1 cellular context compared by ENCODE assay signal in the genomic region with DNA sequence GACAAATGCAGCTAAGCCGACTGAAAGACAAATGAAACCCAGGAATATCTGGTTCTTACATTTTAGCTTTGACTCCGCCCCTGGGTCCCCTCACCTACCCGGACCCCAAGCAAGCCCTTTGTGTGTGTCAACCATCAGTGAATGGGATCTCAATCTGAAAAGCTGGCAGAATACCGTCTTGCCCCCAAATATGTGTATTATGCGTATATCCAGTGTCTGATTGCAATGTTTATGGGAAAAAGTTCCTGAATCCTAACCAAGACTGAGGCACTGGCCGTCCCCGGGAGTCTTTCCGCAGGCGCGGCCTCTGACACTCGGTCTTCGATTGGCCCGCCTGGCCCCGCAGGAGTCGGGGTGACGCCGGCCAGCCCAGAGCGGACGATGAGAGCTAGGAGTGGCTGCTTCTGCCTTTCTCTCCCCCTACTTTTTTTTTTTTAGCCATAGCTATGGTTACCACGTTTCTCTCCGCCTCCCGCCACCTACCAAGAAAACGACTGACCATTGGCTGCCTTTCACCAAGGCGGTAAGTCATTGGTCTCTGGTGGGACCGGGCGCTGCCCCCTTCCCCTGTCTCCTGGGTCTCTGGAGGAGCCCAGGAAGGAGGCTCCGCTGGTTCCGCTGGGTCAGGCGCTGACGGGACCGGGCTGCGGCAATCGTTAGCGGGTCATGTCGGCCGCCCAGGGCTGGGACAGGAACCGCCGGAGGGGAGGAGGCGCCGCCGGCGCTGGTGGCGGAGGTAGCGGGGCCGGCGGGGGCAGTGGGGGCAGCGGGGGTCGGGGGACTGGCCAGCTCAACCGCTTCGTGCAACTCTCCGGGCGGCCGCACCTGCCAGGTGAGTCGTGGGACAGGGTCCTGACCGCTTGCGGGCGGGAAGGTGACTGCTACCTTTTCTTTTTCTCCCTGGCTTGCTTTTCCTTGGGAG.
TF ChIP-seq lines count a peak whose summit lies in the region.

A gene with protein sequence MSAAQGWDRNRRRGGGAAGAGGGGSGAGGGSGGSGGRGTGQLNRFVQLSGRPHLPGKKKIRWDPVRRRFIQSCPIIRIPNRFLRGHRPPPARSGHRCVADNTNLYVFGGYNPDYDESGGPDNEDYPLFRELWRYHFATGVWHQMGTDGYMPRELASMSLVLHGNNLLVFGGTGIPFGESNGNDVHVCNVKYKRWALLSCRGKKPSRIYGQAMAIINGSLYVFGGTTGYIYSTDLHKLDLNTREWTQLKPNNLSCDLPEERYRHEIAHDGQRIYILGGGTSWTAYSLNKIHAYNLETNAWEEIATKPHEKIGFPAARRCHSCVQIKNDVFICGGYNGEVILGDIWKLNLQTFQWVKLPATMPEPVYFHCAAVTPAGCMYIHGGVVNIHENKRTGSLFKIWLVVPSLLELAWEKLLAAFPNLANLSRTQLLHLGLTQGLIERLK (plus strand): TSS at position 557 of the 922 bp plus-strand sequence. CDS start 110 bp downstream, at position 667.

TF ChIP-seq in GM12878, 131 proteins besides CTCF, POLR2A, EP300 and RAD21 (continued from another document):
- TF ChIP-seq, protein P1, sequence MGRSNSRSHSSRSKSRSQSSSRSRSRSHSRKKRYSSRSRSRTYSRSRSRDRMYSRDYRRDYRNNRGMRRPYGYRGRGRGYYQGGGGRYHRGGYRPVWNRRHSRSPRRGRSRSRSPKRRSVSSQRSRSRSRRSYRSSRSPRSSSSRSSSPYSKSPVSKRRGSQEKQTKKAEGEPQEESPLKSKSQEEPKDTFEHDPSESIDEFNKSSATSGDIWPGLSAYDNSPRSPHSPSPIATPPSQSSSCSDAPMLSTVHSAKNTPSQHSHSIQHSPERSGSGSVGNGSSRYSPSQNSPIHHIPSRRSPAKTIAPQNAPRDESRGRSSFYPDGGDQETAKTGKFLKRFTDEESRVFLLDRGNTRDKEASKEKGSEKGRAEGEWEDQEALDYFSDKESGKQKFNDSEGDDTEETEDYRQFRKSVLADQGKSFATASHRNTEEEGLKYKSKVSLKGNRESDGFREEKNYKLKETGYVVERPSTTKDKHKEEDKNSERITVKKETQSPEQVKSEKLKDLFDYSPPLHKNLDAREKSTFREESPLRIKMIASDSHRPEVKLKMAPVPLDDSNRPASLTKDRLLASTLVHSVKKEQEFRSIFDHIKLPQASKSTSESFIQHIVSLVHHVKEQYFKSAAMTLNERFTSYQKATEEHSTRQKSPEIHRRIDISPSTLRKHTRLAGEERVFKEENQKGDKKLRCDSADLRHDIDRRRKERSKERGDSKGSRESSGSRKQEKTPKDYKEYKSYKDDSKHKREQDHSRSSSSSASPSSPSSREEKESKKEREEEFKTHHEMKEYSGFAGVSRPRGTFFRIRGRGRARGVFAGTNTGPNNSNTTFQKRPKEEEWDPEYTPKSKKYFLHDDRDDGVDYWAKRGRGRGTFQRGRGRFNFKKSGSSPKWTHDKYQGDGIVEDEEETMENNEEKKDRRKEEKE (IDR thresholded peaks at IDR 0.05), result no peak
- no peak for TF ChIP-seq ZBED1 (IDR thresholded peaks at IDR 0.05; ENCODE audit: borderline replicate concordance)
- TF ChIP-seq EED (IDR thresholded peaks at IDR 0.05; ENCODE audit: low read depth), result 0 out of 2 replicates have a peak, but pooled peaks have one; percentile 52
- TF ChIP-seq NRF1 (conservative IDR thresholded peaks at IDR 0.05; ENCODE audit: low read depth, low read length), result no peak
